16 cellular contexts compared by ENCODE assay signal in genomic region chr1:96863449-96863848, GRCh38.
"Had no signal": no experiment of that assay in that cellular context is flagged by ENCODE, and none has a peak within 500 bp of the region (broad histone marks: within the 10 kb centered on the region; RNA-seq: fewer than 3 reads in every experiment).

No MANE protein-coding gene starts in this region.

- H3K36me3 ChIP-seq: adrenal gland, ascending aorta, brain microvascular endothelial cell, colonic mucosa had no signal

- ATAC-seq: activated CD4-positive, alpha-beta T cell treated with anti-CD3 and anti-CD28 coated beads for 36 hours; activated T-cell treated with anti-CD3 and anti-CD28 coated beads, Interleukin-2, amount 50 U/mL, for 4 hours had no signal

- H3K9me3 ChIP-seq: adrenal gland, colonic mucosa had no signal

- H3K4me3 ChIP-seq: adrenal gland, ascending aorta, colonic mucosa had no signal

- DNase-seq: activated B cell treated with CpG ODN at 0.5 μM for 24 hours; activated CD4-positive, alpha-beta T cell treated with anti-CD3 and anti-CD28 coated beads for 36 hours; activated CD4-positive, alpha-beta T cell treated with anti-CD3 and anti-CD28 coated beads, Interleukin-2, amount 50 U/mL, for 4 hours; activated CD8-positive, alpha-beta memory T cell treated with anti-CD3 and anti-CD28 coated beads, Interleukin-2, amount 50 U/mL, for 48 hours; activated naive CD4-positive, alpha-beta T cell; activated T-cell treated with anti-CD3 and anti-CD28 coated beads, Interleukin-2, amount 50 U/mL, for 4 hours; brain microvascular endothelial cell; colonic mucosa; endodermal cell; foreskin keratinocyte; kidney glomerular epithelial cell; stimulated activated CD4-positive, alpha-beta T cell treated with anti-CD3 and anti-CD28 coated beads, Interleukin-4, amount 100 ng/mL, for 24 hours; stimulated activated naive CD4-positive, alpha-beta T cell treated with Interleukin-2 at 50 U/mL for 16 hours had no signal

- H3K27ac ChIP-seq: adrenal gland, ascending aorta, brain microvascular endothelial cell, colonic mucosa, epithelial cell of prostate, foreskin keratinocyte had no signal

- H3K4me1 ChIP-seq: adrenal gland, ascending aorta, colonic mucosa, foreskin keratinocyte had no signal

- H3K27me3 ChIP-seq: adrenal gland, ascending aorta, brain microvascular endothelial cell, colonic mucosa, foreskin keratinocyte had no signal
